19 cellular contexts compared by ENCODE assay signal in the genomic region with DNA sequence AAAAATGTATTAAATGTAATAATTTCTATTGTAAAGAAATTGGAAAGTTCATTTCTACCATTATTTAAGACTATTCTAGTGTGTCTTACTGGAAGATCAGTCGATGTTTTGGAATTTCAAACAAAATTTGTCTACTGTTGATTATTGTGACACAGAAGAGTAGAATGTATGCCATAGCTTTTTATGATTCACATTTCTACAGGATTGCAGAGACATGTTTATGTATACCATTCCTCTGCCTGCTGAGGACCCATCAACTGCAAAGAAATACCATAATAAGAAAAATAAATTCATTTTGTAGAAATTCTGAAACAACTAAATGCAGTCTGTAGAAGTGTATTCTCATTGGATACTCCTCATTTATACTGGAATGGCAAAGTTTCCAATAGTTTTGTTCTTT.
"Had no signal": no experiment of that assay in that cellular context is flagged by ENCODE, and none has a peak within 500 bp of the region (broad histone marks: within the 10 kb centered on the region; RNA-seq: fewer than 3 reads in every experiment).

No MANE protein-coding gene starts in this region.

- FAIRE-seq: kidney, urothelium cell line had no signal

- H3K27me3 ChIP-seq: colonic mucosa, left lung, tibial artery had no signal

- H3K27ac Mint-ChIP-seq: activated naive CD8-positive, alpha-beta T cell; nephron progenitor cell had no signal

- H3K27me3 Mint-ChIP-seq: activated naive CD8-positive, alpha-beta T cell had no signal

- H3K4me1 ChIP-seq: colonic mucosa, left lung, tibial artery had no signal

- DNase-seq: activated CD4-positive, alpha-beta T cell treated with anti-CD3 and anti-CD28 coated beads, Interleukin-2, amount 50 U/mL, for 48 hours; amygdala; caudate nucleus; colonic mucosa; foreskin melanocyte; kidney; left lung; midbrain; nephron progenitor cell; nucleus accumbens; retina; stimulated activated CD4-positive, alpha-beta T cell treated with anti-CD3 and anti-CD28 coated beads, Interleukin-12 subunit alpha, Interleukin-12 subunit beta, amount 100 ng/mL, for 4 hours; stimulated activated CD4-positive, alpha-beta T cell treated with anti-CD3 and anti-CD28 coated beads, Interleukin-1b, Interleukin-23, amount 100 ng/mL, for 48 hours; stimulated activated CD8-positive, alpha-beta memory T cell treated with anti-CD3 and anti-CD28 coated beads, Interleukin-4, amount 100 ng/mL, for 48 hours; stimulated activated naive CD4-positive, alpha-beta T cell; tibial artery; WERI-Rb-1 had no signal

- H3K27ac ChIP-seq: colonic mucosa, left lung, tibial artery, WERI-Rb-1 had no signal

- H3K9me3 Mint-ChIP-seq: nephron progenitor cell had no signal

- H3K4me3 Mint-ChIP-seq: activated naive CD8-positive, alpha-beta T cell; nephron progenitor cell had no signal

- H3K36me3 Mint-ChIP-seq: activated naive CD8-positive, alpha-beta T cell had no signal

- H3K4me3 ChIP-seq: colonic mucosa, left lung, tibial artery had no signal

- ATAC-seq: left lung had no signal

- H3K9me3 ChIP-seq: colonic mucosa, left lung, tibial artery had no signal

- H3K36me3 ChIP-seq: colonic mucosa, left lung, tibial artery, WERI-Rb-1 had no signal
